ENCODE assay signal across 23 cellular contexts in genomic region chr1:9758559-9759121, GRCh38.
DNase-seq lines count a peak whose midpoint lies in the region; ATAC-seq and TF ChIP-seq lines count a peak whose summit lies in the region.
"Had no signal": no experiment of that assay in that cellular context is flagged by ENCODE, and none has a peak within 500 bp of the region (broad histone marks: within the 10 kb centered on the region; RNA-seq: fewer than 3 reads in every experiment).

No MANE protein-coding gene starts in this region.

- H3K27me3 Mint-ChIP-seq in activated naive CD4-positive, alpha-beta T cell treated with anti-CD3 and anti-CD28 coated beads, Interleukin-2, amount 10 ng/mL, durations not matched to agents 7 days and 5 days = no peaks in the 10 kb centered on the region
- H3K27me3 Mint-ChIP-seq in T-helper 17 cell = no peaks in the 10 kb centered on the region
- H3K27me3 Mint-ChIP-seq: activated naive CD8-positive, alpha-beta T cell treated with anti-CD3 and anti-CD28 coated beads, Interleukin-2, amount 10 ng/mL, durations not matched to agents 7 days and 5 days; stimulated activated naive CD8-positive, alpha-beta T cell treated with anti-CD3 and anti-CD28 coated beads, Interleukin-15, Interleukin-2, amounts not matched to agents 100 ng/mL and 50 ng/mL, for 24 hours; type B pancreatic cell had no signal

- peak overlapping the region; percentile 69 for H3K27ac Mint-ChIP-seq in activated naive CD4-positive, alpha-beta T cell treated with anti-CD3 and anti-CD28 coated beads, Interleukin-2, amount 10 ng/mL, durations not matched to agents 7 days and 5 days
- peak overlapping the region; percentile 60 for H3K27ac Mint-ChIP-seq in T-helper 17 cell
- H3K27ac Mint-ChIP-seq: activated naive CD8-positive, alpha-beta T cell treated with anti-CD3 and anti-CD28 coated beads, Interleukin-2, amount 10 ng/mL, durations not matched to agents 7 days and 5 days; stimulated activated naive CD8-positive, alpha-beta T cell treated with anti-CD3 and anti-CD28 coated beads, Interleukin-15, Interleukin-2, amounts not matched to agents 100 ng/mL and 50 ng/mL, for 24 hours; type B pancreatic cell had no signal

- H3K27me3 ChIP-seq in spleen (replicated peaks in 1 of 7) (no peaks in the 10 kb centered on the region), psoas muscle (ENCODE audit: insufficient read depth in 3 of 3, low read length in 2 of 3) (no peaks in the 10 kb centered on the region)
- H3K27me3 ChIP-seq: body of pancreas had no signal

- intact Hi-C loops in spleen (cut with DNase I; ENCODE audit: low total_unique reads) = no loop called here
- intact Hi-C loops in psoas muscle (cut with DNase I) = no loop called here

- H3K4me1 ChIP-seq in spleen = peaks cover 0 to 13% (median 5%) of the 10 kb centered on the region in 6 donors
- H3K4me1 ChIP-seq in psoas muscle = peaks cover 10% of the 10 kb centered on the region

- no peak for TF ChIP-seq POLR2A in spleen (IDR thresholded peaks at IDR 0.05)

- DNase-seq in activated naive CD4-positive, alpha-beta T cell treated with anti-CD3 and anti-CD28 coated beads, Interleukin-2, amount 10 ng/mL, durations not matched to agents 7 days and 5 days = no peak
- DNase-seq in activated naive CD4-positive, alpha-beta T cell treated with anti-CD3 and anti-CD28 coated beads, Interleukin-2, amount 50 U/mL, for 16 hours = no peak
- no peak for DNase-seq in T-helper 17 cell
- peak; percentile 61 for DNase-seq in globus pallidus (ENCODE audit: low spot score)
- peak; percentile 19 for DNase-seq in spleen
- DNase-seq in psoas muscle = no peak
- DNase-seq in GM19240 (ENCODE audit: insufficient read length, low spot score) = no peak
- DNase-seq: 8988T; activated CD4-positive, CD25-positive, alpha-beta regulatory T cell treated with anti-CD3 and anti-CD28 coated beads, Interleukin-2, amount 50 U/mL, for 72 hours; activated CD8-positive, alpha-beta memory T cell treated with anti-CD3 and anti-CD28 coated beads for 24 hours; activated naive CD8-positive, alpha-beta T cell treated with anti-CD3 and anti-CD28 coated beads, Interleukin-2, amount 10 ng/mL, durations not matched to agents 7 days and 5 days; activated T-cell treated with anti-CD3 and anti-CD28 coated beads, Interleukin-2, amount 50 U/mL, for 48 hours; body of pancreas; Calu3; NCI-H146; occipital lobe; stimulated activated CD4-positive, alpha-beta T cell treated with anti-CD3 and anti-CD28 coated beads, Interleukin-1b, Interleukin-23, amount 100 ng/mL, for 48 hours; T-helper 9 cell had no signal

- H3K4me3 ChIP-seq in spleen = no peak overlapping the region
- H3K4me3 ChIP-seq in psoas muscle = no peak overlapping the region
- H3K4me3 ChIP-seq: body of pancreas, SK-N-MC had no signal

- CTCF ChIA-PET in activated naive CD4-positive, alpha-beta T cell treated with anti-CD3 and anti-CD28 coated beads, Interleukin-2, amount 10 ng/mL, durations not matched to agents 7 days and 5 days (lab: Charles Lee) = no interaction called here

- no peak overlapping the region for H3K4me3 Mint-ChIP-seq in activated naive CD4-positive, alpha-beta T cell treated with anti-CD3 and anti-CD28 coated beads, Interleukin-2, amount 10 ng/mL, durations not matched to agents 7 days and 5 days
- H3K4me3 Mint-ChIP-seq in T-helper 17 cell = no peak overlapping the region
- H3K4me3 Mint-ChIP-seq: activated naive CD8-positive, alpha-beta T cell treated with anti-CD3 and anti-CD28 coated beads, Interleukin-2, amount 10 ng/mL, durations not matched to agents 7 days and 5 days; stimulated activated naive CD8-positive, alpha-beta T cell treated with anti-CD3 and anti-CD28 coated beads, Interleukin-15, Interleukin-2, amounts not matched to agents 100 ng/mL and 50 ng/mL, for 24 hours; type B pancreatic cell had no signal

- 93 to 96% (median 95%) methylated on average over 10 of the region's 10 CpGs for WGBS in spleen, 5 donors
- 91 to 92% (median 92%) methylated on average over 10 of the region's 10 CpGs for WGBS in psoas muscle, 3 donors

- no peak for ATAC-seq in T-helper 17 cell
- no peak for ATAC-seq in psoas muscle
- ATAC-seq in GM18867 (IDR thresholded peaks at IDR 0.05; ENCODE audit: unreplicated experiment) = no peak
- ATAC-seq: body of pancreas, Panc1 had no signal

- H3K36me3 ChIP-seq in spleen (peaks cover 0 to 41% (median 13%) of the 10 kb centered on the region in 6 donors), psoas muscle (ENCODE audit: insufficient read depth in 1 of 2, low read depth in 1 of 2) (peaks cover 0 to 10% of the 10 kb centered on the region in 2 donors)

- H3K4me1 Mint-ChIP-seq in activated naive CD4-positive, alpha-beta T cell treated with anti-CD3 and anti-CD28 coated beads, Interleukin-2, amount 10 ng/mL, durations not matched to agents 7 days and 5 days = peaks cover 3% of the 10 kb centered on the region
- peaks cover 12% of the 10 kb centered on the region for H3K4me1 Mint-ChIP-seq in T-helper 17 cell

- no peaks in the 10 kb centered on the region for H3K9me3 Mint-ChIP-seq in activated naive CD4-positive, alpha-beta T cell treated with anti-CD3 and anti-CD28 coated beads, Interleukin-2, amount 10 ng/mL, durations not matched to agents 7 days and 5 days
- H3K9me3 Mint-ChIP-seq: activated naive CD8-positive, alpha-beta T cell treated with anti-CD3 and anti-CD28 coated beads, Interleukin-2, amount 10 ng/mL, durations not matched to agents 7 days and 5 days; stimulated activated naive CD8-positive, alpha-beta T cell treated with anti-CD3 and anti-CD28 coated beads, Interleukin-15, Interleukin-2, amounts not matched to agents 100 ng/mL and 50 ng/mL, for 24 hours; type B pancreatic cell had no signal

- no peak for TF ChIP-seq CTCF in spleen (IDR thresholded peaks at IDR 0.05 in 8 of 11, conservative IDR thresholded peaks at IDR 0.05 in 3 of 11)
- TF ChIP-seq CTCF in psoas muscle (IDR thresholded peaks at IDR 0.05) = no peak

- no peak overlapping the region for H3K27ac ChIP-seq in spleen
- no peak overlapping the region for H3K27ac ChIP-seq in psoas muscle
- H3K27ac ChIP-seq: body of pancreas, SK-N-MC had no signal

- H3K9me3 ChIP-seq in T-helper 17 cell (ENCODE audit: control insufficient read depth, low read length, poor library complexity, severe bottlenecking) = no peaks in the 10 kb centered on the region
- H3K9me3 ChIP-seq in spleen = no peaks in the 10 kb centered on the region
- H3K9me3 ChIP-seq in psoas muscle = no peaks in the 10 kb centered on the region
- H3K9me3 ChIP-seq: body of pancreas had no signal

- H3K36me3 Mint-ChIP-seq in activated naive CD4-positive, alpha-beta T cell treated with anti-CD3 and anti-CD28 coated beads, Interleukin-2, amount 10 ng/mL, durations not matched to agents 7 days and 5 days = peaks cover 24% of the 10 kb centered on the region
- no peaks in the 10 kb centered on the region for H3K36me3 Mint-ChIP-seq in T-helper 17 cell (ENCODE audit: low read depth)

Comparison
In these comparisons a context has a peak if more than half of its experiments do, and no peak if none do; other contexts are left out.
1. DNase-seq: peak in globus pallidus (single experiment) and spleen (single experiment); none in activated naive CD4-positive, alpha-beta T cell treated with anti-CD3 and anti-CD28 coated beads, Interleukin-2, amount 10 ng/mL, durations not matched to agents 7 days and 5 days (single experiment), activated naive CD4-positive, alpha-beta T cell treated with anti-CD3 and anti-CD28 coated beads, Interleukin-2, amount 50 U/mL, for 16 hours (single experiment), T-helper 17 cell (0 of 3), psoas muscle (0 of 2) and GM19240 (single experiment).